14 cellular contexts compared by ENCODE assay signal in genomic region chr2:206799083-206799482, GRCh38. TPM values are rescaled to one million over a fixed set of nuclear protein-coding genes. Genes with fewer than 3 reads are reported as not detected.
DNase-seq lines count a peak whose midpoint lies in the region; ATAC-seq and TF ChIP-seq lines count a peak whose summit lies in the region.
"Had no signal": no experiment of that assay in that cellular context is flagged by ENCODE, and none has a peak within 500 bp of the region (broad histone marks: within the 10 kb centered on the region; RNA-seq: fewer than 3 reads in every experiment).

No MANE protein-coding gene starts in this region.

- peak overlapping the region; percentile 66 for H3K27ac Mint-ChIP-seq in dendritic cell treated with granulocyte-macrophage colony-stimulating factor and Interleukin-4, amounts not matched to agents 40 ng/mL and 50 ng/mL, for 4 days
- H3K27ac Mint-ChIP-seq in stimulated activated naive CD8-positive, alpha-beta T cell treated with anti-CD3 and anti-CD28 coated beads, Interleukin-15, Interleukin-2, amounts not matched to agents 100 ng/mL and 50 ng/mL, for 24 hours = peak overlapping the region; percentile 33

- H3K4me3 ChIP-seq in body of pancreas = no peak overlapping the region
- H3K4me3 ChIP-seq: right atrium auricular region had no signal

- H3K9me3 Mint-ChIP-seq in dendritic cell treated with granulocyte-macrophage colony-stimulating factor and Interleukin-4, amounts not matched to agents 40 ng/mL and 50 ng/mL, for 4 days = no peaks in the 10 kb centered on the region
- H3K9me3 Mint-ChIP-seq in stimulated activated naive CD8-positive, alpha-beta T cell treated with anti-CD3 and anti-CD28 coated beads, Interleukin-15, Interleukin-2, amounts not matched to agents 100 ng/mL and 50 ng/mL, for 24 hours = no peaks in the 10 kb centered on the region

- peak; percentile 25 for ATAC-seq in Right ventricle myocardium inferior
- no peak for ATAC-seq in GM18502 (IDR thresholded peaks at IDR 0.05; ENCODE audit: poor library complexity, unreplicated experiment)
- no peak for ATAC-seq in body of pancreas
- ATAC-seq: PC-3 had no signal

- H3K4me3 Mint-ChIP-seq in dendritic cell treated with granulocyte-macrophage colony-stimulating factor and Interleukin-4, amounts not matched to agents 40 ng/mL and 50 ng/mL, for 4 days = no peak overlapping the region
- H3K4me3 Mint-ChIP-seq in stimulated activated naive CD8-positive, alpha-beta T cell treated with anti-CD3 and anti-CD28 coated beads, Interleukin-15, Interleukin-2, amounts not matched to agents 100 ng/mL and 50 ng/mL, for 24 hours = no peak overlapping the region

- peaks cover 10% of the 10 kb centered on the region for H3K36me3 Mint-ChIP-seq in dendritic cell treated with granulocyte-macrophage colony-stimulating factor and Interleukin-4, amounts not matched to agents 40 ng/mL and 50 ng/mL, for 4 days (ENCODE audit: low read depth)
- H3K36me3 Mint-ChIP-seq in stimulated activated naive CD8-positive, alpha-beta T cell treated with anti-CD3 and anti-CD28 coated beads, Interleukin-15, Interleukin-2, amounts not matched to agents 100 ng/mL and 50 ng/mL, for 24 hours (ENCODE audit: low read depth) = peaks cover 24% of the 10 kb centered on the region

- intact Hi-C loops in Right ventricle myocardium inferior (cut with DNase I) = no loop called here
- intact Hi-C loops in cardiac septum (cut with DNase I) = no loop called here
- intact Hi-C loops in dendritic cell treated with granulocyte-macrophage colony-stimulating factor and Interleukin-4, amounts not matched to agents 40 ng/mL and 50 ng/mL, for 4 days (cut with micrococcal nuclease) = no loop called here
- intact Hi-C loops in body of pancreas (cut with DNase I) = no loop called here

- H3K9me3 ChIP-seq in body of pancreas = no peaks in the 10 kb centered on the region
- H3K9me3 ChIP-seq: BE2C, right atrium auricular region had no signal

- H3K27me3 ChIP-seq in body of pancreas = no peaks in the 10 kb centered on the region
- H3K27me3 ChIP-seq: BE2C, right atrium auricular region had no signal

- no peak for TF ChIP-seq CTCF in body of pancreas (IDR thresholded peaks at IDR 0.05)

- no peak overlapping the region for H3K27ac ChIP-seq in body of pancreas
- H3K27ac ChIP-seq: right atrium auricular region had no signal

- no peak for TF ChIP-seq POLR2A in body of pancreas (IDR thresholded peaks at IDR 0.05)

- H3K27me3 Mint-ChIP-seq in dendritic cell treated with granulocyte-macrophage colony-stimulating factor and Interleukin-4, amounts not matched to agents 40 ng/mL and 50 ng/mL, for 4 days = no peaks in the 10 kb centered on the region
- no peaks in the 10 kb centered on the region for H3K27me3 Mint-ChIP-seq in stimulated activated naive CD8-positive, alpha-beta T cell treated with anti-CD3 and anti-CD28 coated beads, Interleukin-15, Interleukin-2, amounts not matched to agents 100 ng/mL and 50 ng/mL, for 24 hours

- no peaks in the 10 kb centered on the region for H3K36me3 ChIP-seq in body of pancreas (replicated peaks in 1 of 2; ENCODE audit: insufficient read depth in 1 of 2, low read depth in 2 of 2)
- H3K36me3 ChIP-seq: BE2C had no signal

- H3K4me1 ChIP-seq in body of pancreas = peaks cover 5% of the 10 kb centered on the region

- no peak for DNase-seq in Right ventricle myocardium inferior (ENCODE audit: missing footprints)
- DNase-seq in cardiac septum (ENCODE audit: low spot score) = no peak
- peak; percentile 41 for DNase-seq in NOMO-1 treated with dmso at 0.1 percent for 144 hours (lab: John Stamatoyannopoulos, UW; ENCODE audit: unreplicated experiment)
- no peak for DNase-seq in NCI-H82 treated with DMSO at 0.1 percent for 48 hours (lab: John Stamatoyannopoulos, UW; ENCODE audit: unreplicated experiment)
- no peak for DNase-seq in body of pancreas
- DNase-seq: activated CD4-positive, alpha-beta T cell treated with anti-CD3 and anti-CD28 coated beads, Interleukin-2, amount 50 U/mL, for 1 hour; activated gamma-delta T cell treated with Interleukin-2 at 50 U/mL for 16 hours; BE2C; EL; PC-3 had no signal

- WGBS in body of pancreas, 2 donors = 62 to 64% methylated on average over 3 of the region's 3 CpGs

- H3K4me1 Mint-ChIP-seq in dendritic cell treated with granulocyte-macrophage colony-stimulating factor and Interleukin-4, amounts not matched to agents 40 ng/mL and 50 ng/mL, for 4 days (ENCODE audit: low read depth) = peaks cover 29% of the 10 kb centered on the region
- H3K4me1 Mint-ChIP-seq in stimulated activated naive CD8-positive, alpha-beta T cell treated with anti-CD3 and anti-CD28 coated beads, Interleukin-15, Interleukin-2, amounts not matched to agents 100 ng/mL and 50 ng/mL, for 24 hours (ENCODE audit: low read depth) = peaks cover 38% of the 10 kb centered on the region

RNA-seq across cellular contexts. Expression of gene FASTKD2, which starts 33.7 kb away (rescaled TPM):
- total RNA-seq in Right ventricle myocardium inferior (36.1 TPM), cardiac septum (32.3 TPM), body of pancreas (10 to 100 TPM; 15.3 to 16.5 TPM)

RNA-seq across cellular contexts. Expression of gene MDH1B, which starts 34.0 kb away (rescaled TPM):
- total RNA-seq in Right ventricle myocardium inferior (0.68 TPM), cardiac septum (1.3 TPM), body of pancreas (1 to 10 TPM; 1.0 to 3.0 TPM)
